ENCODE assay signal across 2 cellular contexts in genomic region chr16:20674684-20675487, GRCh38.
TF ChIP-seq lines count a peak whose summit lies in the region.

No MANE protein-coding gene starts in this region.

TF ChIP-seq in K562, 482 proteins besides CTCF, POLR2A, EP300 and RAD21 (continues in another document):
- TF ChIP-seq TAF15 (IDR thresholded peaks at IDR 0.05; ENCODE audit: low read depth, low read length), result no peak
- TF ChIP-seq BRD4 (IDR thresholded peaks at IDR 0.05), result 0 out of 2 replicates have a peak, but pooled peaks have one; percentile 22
- no peak for TF ChIP-seq CBX1 (IDR thresholded peaks at IDR 0.05; ENCODE audit: low read depth)
- TF ChIP-seq E2F3 (CRISPR knock-in tag; IDR thresholded peaks at IDR 0.05), result no peak; the same call in 1 of the 2 replicates
- no peak for TF ChIP-seq ZNF551 (CRISPR knock-in tag; IDR thresholded peaks at IDR 0.05)
- no peak for TF ChIP-seq BRF1 (IDR thresholded peaks at IDR 0.05; ENCODE audit: borderline replicate concordance, extremely low read depth, insufficient read length)
- TF ChIP-seq, protein P1, sequence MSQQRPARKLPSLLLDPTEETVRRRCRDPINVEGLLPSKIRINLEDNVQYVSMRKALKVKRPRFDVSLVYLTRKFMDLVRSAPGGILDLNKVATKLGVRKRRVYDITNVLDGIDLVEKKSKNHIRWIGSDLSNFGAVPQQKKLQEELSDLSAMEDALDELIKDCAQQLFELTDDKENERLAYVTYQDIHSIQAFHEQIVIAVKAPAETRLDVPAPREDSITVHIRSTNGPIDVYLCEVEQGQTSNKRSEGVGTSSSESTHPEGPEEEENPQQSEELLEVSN (IDR thresholded peaks at IDR 0.05; ENCODE audit: borderline replicate concordance in 1 of 2, extremely low read depth in 1 of 2, insufficient read depth in 1 of 2, insufficient read length in 1 of 2, low read depth in 1 of 2, low read length in 1 of 2, poor library complexity in 1 of 2, severe bottlenecking in 1 of 2), result peak in 1 of 2 experiments; percentile 36
- TF ChIP-seq HDGF (IDR thresholded peaks at IDR 0.05), result peak; percentile 63; the same call in 1 of the 2 replicates
- TF ChIP-seq JUNB (CRISPR knock-in tag; conservative IDR thresholded peaks at IDR 0.05), result no peak
- TF ChIP-seq ZBTB11 (CRISPR knock-in tag; IDR thresholded peaks at IDR 0.05), result peak in 1 of 3 experiments; percentile 45; a peak in 1 of 6 replicates
- 0 out of 2 replicates have a peak, but pooled peaks have one; percentile 51 for TF ChIP-seq SRSF3 (IDR thresholded peaks at IDR 0.05; ENCODE audit: insufficient read depth, low read length)
- TF ChIP-seq GABPA (tag; conservative IDR thresholded peaks at IDR 0.05; ENCODE audit: low read depth), result no peak
- peak; percentile 61; the same call in 1 of the 2 replicates for TF ChIP-seq THRB (CRISPR knock-in tag; conservative IDR thresholded peaks at IDR 0.05)
- TF ChIP-seq ADNP (tag; IDR thresholded peaks at IDR 0.05), result no peak
- no peak for TF ChIP-seq CHCHD3 (CRISPR knock-in tag; IDR thresholded peaks at IDR 0.05)
- TF ChIP-seq PCBP2 (IDR thresholded peaks at IDR 0.05; ENCODE audit: low read depth, low read length, poor library complexity, severe bottlenecking), result no peak
- TF ChIP-seq RBFOX2 (IDR thresholded peaks at IDR 0.05; ENCODE audit: low read depth, low read length), result peak; percentile 50
- no peak for TF ChIP-seq PHF20 (IDR thresholded peaks at IDR 0.05; ENCODE audit: partially characterized antibody)
- TF ChIP-seq HIVEP1 (CRISPR knock-in tag; IDR thresholded peaks at IDR 0.05), result no peak
- TF ChIP-seq, protein P2, sequence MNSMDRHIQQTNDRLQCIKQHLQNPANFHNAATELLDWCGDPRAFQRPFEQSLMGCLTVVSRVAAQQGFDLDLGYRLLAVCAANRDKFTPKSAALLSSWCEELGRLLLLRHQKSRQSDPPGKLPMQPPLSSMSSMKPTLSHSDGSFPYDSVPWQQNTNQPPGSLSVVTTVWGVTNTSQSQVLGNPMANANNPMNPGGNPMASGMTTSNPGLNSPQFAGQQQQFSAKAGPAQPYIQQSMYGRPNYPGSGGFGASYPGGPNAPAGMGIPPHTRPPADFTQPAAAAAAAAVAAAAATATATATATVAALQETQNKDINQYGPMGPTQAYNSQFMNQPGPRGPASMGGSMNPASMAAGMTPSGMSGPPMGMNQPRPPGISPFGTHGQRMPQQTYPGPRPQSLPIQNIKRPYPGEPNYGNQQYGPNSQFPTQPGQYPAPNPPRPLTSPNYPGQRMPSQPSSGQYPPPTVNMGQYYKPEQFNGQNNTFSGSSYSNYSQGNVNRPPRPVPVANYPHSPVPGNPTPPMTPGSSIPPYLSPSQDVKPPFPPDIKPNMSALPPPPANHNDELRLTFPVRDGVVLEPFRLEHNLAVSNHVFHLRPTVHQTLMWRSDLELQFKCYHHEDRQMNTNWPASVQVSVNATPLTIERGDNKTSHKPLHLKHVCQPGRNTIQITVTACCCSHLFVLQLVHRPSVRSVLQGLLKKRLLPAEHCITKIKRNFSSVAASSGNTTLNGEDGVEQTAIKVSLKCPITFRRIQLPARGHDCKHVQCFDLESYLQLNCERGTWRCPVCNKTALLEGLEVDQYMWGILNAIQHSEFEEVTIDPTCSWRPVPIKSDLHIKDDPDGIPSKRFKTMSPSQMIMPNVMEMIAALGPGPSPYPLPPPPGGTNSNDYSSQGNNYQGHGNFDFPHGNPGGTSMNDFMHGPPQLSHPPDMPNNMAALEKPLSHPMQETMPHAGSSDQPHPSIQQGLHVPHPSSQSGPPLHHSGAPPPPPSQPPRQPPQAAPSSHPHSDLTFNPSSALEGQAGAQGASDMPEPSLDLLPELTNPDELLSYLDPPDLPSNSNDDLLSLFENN (IDR thresholded peaks at IDR 0.05; ENCODE audit: low read depth in 2 of 2, low read length in 2 of 2), result peak in 1 of 2 experiments; percentile 3; a peak in 1 of 4 replicates
- TF ChIP-seq EGR1 (conservative IDR thresholded peaks at IDR 0.05), result no peak

TF ChIP-seq in HepG2, 621 proteins besides CTCF, POLR2A, EP300 and RAD21 (continues in another document):
- TF ChIP-seq ETV6 (CRISPR knock-in tag; conservative IDR thresholded peaks at IDR 0.05), result no peak
- TF ChIP-seq MIER3 (CRISPR knock-in tag; IDR thresholded peaks at IDR 0.05; ENCODE audit: borderline replicate concordance), result no peak
- TF ChIP-seq FOXM1 (CRISPR knock-in tag; IDR thresholded peaks at IDR 0.05), result no peak
- no peak for TF ChIP-seq ZNF337 (CRISPR knock-in tag; IDR thresholded peaks at IDR 0.05; ENCODE audit: borderline replicate concordance, low read depth)
- TF ChIP-seq, protein P3, sequence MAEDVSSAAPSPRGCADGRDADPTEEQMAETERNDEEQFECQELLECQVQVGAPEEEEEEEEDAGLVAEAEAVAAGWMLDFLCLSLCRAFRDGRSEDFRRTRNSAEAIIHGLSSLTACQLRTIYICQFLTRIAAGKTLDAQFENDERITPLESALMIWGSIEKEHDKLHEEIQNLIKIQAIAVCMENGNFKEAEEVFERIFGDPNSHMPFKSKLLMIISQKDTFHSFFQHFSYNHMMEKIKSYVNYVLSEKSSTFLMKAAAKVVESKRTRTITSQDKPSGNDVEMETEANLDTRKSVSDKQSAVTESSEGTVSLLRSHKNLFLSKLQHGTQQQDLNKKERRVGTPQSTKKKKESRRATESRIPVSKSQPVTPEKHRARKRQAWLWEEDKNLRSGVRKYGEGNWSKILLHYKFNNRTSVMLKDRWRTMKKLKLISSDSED (CRISPR knock-in tag; IDR thresholded peaks at IDR 0.05), result peak; percentile 85; the same call in 1 of the 2 replicates
- TF ChIP-seq ZNF235 (CRISPR knock-in tag; IDR thresholded peaks at IDR 0.05; ENCODE audit: borderline replicate concordance), result 0 out of 2 replicates have a peak, but pooled peaks have one; percentile 21
- TF ChIP-seq PAF1 (CRISPR knock-in tag; IDR thresholded peaks at IDR 0.05), result peak; percentile 72; the same call in 1 of the 2 replicates
- TF ChIP-seq, protein P4, sequence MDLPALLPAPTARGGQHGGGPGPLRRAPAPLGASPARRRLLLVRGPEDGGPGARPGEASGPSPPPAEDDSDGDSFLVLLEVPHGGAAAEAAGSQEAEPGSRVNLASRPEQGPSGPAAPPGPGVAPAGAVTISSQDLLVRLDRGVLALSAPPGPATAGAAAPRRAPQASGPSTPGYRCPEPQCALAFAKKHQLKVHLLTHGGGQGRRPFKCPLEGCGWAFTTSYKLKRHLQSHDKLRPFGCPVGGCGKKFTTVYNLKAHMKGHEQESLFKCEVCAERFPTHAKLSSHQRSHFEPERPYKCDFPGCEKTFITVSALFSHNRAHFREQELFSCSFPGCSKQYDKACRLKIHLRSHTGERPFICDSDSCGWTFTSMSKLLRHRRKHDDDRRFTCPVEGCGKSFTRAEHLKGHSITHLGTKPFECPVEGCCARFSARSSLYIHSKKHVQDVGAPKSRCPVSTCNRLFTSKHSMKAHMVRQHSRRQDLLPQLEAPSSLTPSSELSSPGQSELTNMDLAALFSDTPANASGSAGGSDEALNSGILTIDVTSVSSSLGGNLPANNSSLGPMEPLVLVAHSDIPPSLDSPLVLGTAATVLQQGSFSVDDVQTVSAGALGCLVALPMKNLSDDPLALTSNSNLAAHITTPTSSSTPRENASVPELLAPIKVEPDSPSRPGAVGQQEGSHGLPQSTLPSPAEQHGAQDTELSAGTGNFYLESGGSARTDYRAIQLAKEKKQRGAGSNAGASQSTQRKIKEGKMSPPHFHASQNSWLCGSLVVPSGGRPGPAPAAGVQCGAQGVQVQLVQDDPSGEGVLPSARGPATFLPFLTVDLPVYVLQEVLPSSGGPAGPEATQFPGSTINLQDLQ (CRISPR knock-in tag; IDR thresholded peaks at IDR 0.05), result no peak
- no peak for TF ChIP-seq DDIT3 (CRISPR knock-in tag; IDR thresholded peaks at IDR 0.05)
- TF ChIP-seq ZNF598 (CRISPR knock-in tag; IDR thresholded peaks at IDR 0.05; ENCODE audit: borderline replicate concordance), result peak; percentile 85; the same call in 1 of the 2 replicates
- no peak for TF ChIP-seq HNF4A (CRISPR knock-in tag; IDR thresholded peaks at IDR 0.05)
- TF ChIP-seq, protein P5, sequence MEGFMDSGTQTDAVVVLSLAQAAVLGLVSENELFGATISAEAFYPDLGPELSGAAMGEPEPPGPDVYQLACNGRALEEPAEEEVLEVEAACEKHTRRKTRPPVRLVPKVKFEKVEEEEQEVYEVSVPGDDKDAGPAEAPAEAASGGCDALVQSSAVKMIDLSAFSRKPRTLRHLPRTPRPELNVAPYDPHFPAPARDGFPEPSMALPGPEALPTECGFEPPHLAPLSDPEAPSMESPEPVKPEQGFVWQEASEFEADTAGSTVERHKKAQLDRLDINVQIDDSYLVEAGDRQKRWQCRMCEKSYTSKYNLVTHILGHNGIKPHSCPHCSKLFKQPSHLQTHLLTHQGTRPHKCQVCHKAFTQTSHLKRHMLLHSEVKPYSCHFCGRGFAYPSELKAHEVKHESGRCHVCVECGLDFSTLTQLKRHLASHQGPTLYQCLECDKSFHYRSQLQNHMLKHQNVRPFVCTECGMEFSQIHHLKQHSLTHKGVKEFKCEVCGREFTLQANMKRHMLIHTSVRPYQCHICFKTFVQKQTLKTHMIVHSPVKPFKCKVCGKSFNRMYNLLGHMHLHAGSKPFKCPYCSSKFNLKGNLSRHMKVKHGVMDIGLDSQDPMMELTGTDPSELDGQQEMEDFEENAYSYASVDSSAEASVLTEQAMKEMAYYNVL (CRISPR knock-in tag; IDR thresholded peaks at IDR 0.05; ENCODE audit: borderline replicate concordance), result no peak; the same call in 1 of the 2 replicates
- no peak for TF ChIP-seq NR2F2 (IDR thresholded peaks at IDR 0.05; ENCODE audit: borderline replicate concordance, low read depth)
- no peak for TF ChIP-seq SOX13 (IDR thresholded peaks at IDR 0.05)
- no peak for TF ChIP-seq SOX13 (CRISPR knock-in tag; conservative IDR thresholded peaks at IDR 0.05 in 1 of 2, IDR thresholded peaks at IDR 0.05 in 1 of 2)
- no peak for TF ChIP-seq ZNF577 (CRISPR knock-in tag; IDR thresholded peaks at IDR 0.05; ENCODE audit: borderline replicate concordance, low read depth)
- peak; percentile 70; the same call in 1 of the 2 replicates for TF ChIP-seq ERF (CRISPR knock-in tag; IDR thresholded peaks at IDR 0.05)
- TF ChIP-seq REL (CRISPR knock-in tag; conservative IDR thresholded peaks at IDR 0.05), result no peak
- no peak for TF ChIP-seq RFX3 (CRISPR knock-in tag; IDR thresholded peaks at IDR 0.05)
- TF ChIP-seq ZNF768 (CRISPR knock-in tag; IDR thresholded peaks at IDR 0.05), result peak; percentile 9; the same call in 1 of the 2 replicates
- TF ChIP-seq HNRNPUL1 (IDR thresholded peaks at IDR 0.05; ENCODE audit: low read depth, low read length), result no peak
- TF ChIP-seq PHF8 (CRISPR knock-in tag; IDR thresholded peaks at IDR 0.05), result peak; percentile 30; the same call in 1 of the 2 replicates
- TF ChIP-seq ZNF30 (CRISPR knock-in tag; IDR thresholded peaks at IDR 0.05), result no peak
- TF ChIP-seq CSRNP2 (CRISPR knock-in tag; conservative IDR thresholded peaks at IDR 0.05; ENCODE audit: low read depth), result no peak
- no peak for TF ChIP-seq CEBPB (IDR thresholded peaks at IDR 0.05; ENCODE audit: borderline replicate concordance, low read depth, low read length)
- TF ChIP-seq SMAD1 (CRISPR knock-in tag; IDR thresholded peaks at IDR 0.05; ENCODE audit: borderline replicate concordance, low read depth), result 0 out of 2 replicates have a peak, but pooled peaks have one; percentile 22
